In the genomic region with DNA sequence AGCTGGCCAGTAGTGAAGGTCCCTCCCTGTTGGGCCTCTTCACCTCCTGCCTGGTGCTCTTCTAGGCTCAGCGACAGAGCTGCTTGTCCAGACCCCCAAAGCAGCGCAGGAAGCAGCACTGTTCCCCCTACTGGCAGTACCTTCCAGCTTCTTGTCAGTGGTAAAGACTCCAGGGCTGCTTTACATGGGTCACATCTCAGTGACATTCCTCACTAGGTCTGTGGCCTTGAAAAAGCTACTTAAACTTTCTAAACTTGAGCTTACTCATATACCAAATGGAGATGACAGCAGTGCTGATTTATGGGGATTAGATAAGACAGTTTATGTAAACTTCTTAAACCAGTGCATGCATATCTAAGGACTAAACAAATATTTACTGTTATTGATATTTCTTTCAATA, we compare ENCODE assay signal across 14 cellular contexts.
DNase-seq lines count a peak whose midpoint lies in the region; ATAC-seq and TF ChIP-seq lines count a peak whose summit lies in the region.
"Had no signal": no experiment of that assay in that cellular context is flagged by ENCODE, and none has a peak within 500 bp of the region (broad histone marks: within the 10 kb centered on the region; RNA-seq: fewer than 3 reads in every experiment).

No MANE protein-coding gene starts in this region.

- H3F3A ChIP-seq in GM23338 (replicated peaks; ENCODE audit: low read depth) (no peaks in the 10 kb centered on the region), neural progenitor cell (ENCODE audit: low read depth) (no peaks in the 10 kb centered on the region)

- H3K4me3 ChIP-seq in GM23338 (no peak overlapping the region), foreskin fibroblast (ENCODE audit: low read depth in 1 of 2, low read length in 2 of 2) (no peak overlapping the region), neural progenitor cell (no peak overlapping the region)
- H3K4me3 ChIP-seq: lung, skin epidermis had no signal

- H3K36me3 Mint-ChIP-seq in GM23338 (ENCODE audit: low read depth) (no peaks in the 10 kb centered on the region), neural progenitor cell (peaks cover 17% of the 10 kb centered on the region)

- no peak overlapping the region for H3K9ac ChIP-seq in neural progenitor cell

- H3K27me3 Mint-ChIP-seq in GM23338 (ENCODE audit: insufficient read depth, low read depth, poor library complexity): no peaks in the 10 kb centered on the region
- peaks cover 2% of the 10 kb centered on the region for H3K27me3 Mint-ChIP-seq in neural progenitor cell (ENCODE audit: insufficient read depth, low read depth)

- H3K79me2 ChIP-seq in GM23338 (replicated peaks; ENCODE audit: insufficient read depth) (no peaks in the 10 kb centered on the region), neural progenitor cell (ENCODE audit: low read depth) (no peaks in the 10 kb centered on the region)

- no peaks in the 10 kb centered on the region for H3K27me3 ChIP-seq in GM23338 (ENCODE audit: insufficient read depth)
- no peaks in the 10 kb centered on the region for H3K27me3 ChIP-seq in neural progenitor cell

- intact Hi-C loops in posterior vena cava (cut with DNase I): no loop called here

- H3K36me3 ChIP-seq in GM23338 (ENCODE audit: insufficient read depth) (no peaks in the 10 kb centered on the region), neural progenitor cell (no peaks in the 10 kb centered on the region)

- DNase-seq in GM23338 (ENCODE audit: low spot score): peak; percentile 74
- DNase-seq in foreskin fibroblast: peak; percentile 6 to 9
- DNase-seq in neural progenitor cell (ENCODE audit: low spot score): peak; percentile 68
- no peak for DNase-seq in activated CD8-positive, alpha-beta memory T cell treated with anti-CD3 and anti-CD28 coated beads, Interleukin-2, amount 50 U/mL, for 4 hours
- DNase-seq in cerebellar nuclear complex (lab: John Stamatoyannopoulos, UW): no peak
- no peak for DNase-seq in posterior vena cava (ENCODE audit: low spot score)
- DNase-seq in C1 segment of cervical spinal cord (lab: John Stamatoyannopoulos, UW): no peak
- DNase-seq: activated CD4-positive, alpha-beta T cell treated with anti-CD3 and anti-CD28 coated beads, Interleukin-2, amount 50 U/mL, for 4 hours; DMS 273 treated with DMSO at 0.1 percent for 48 hours; erythroblast; NCI-H146 had no signal

- H4K20me1 ChIP-seq in GM23338 (replicated peaks; ENCODE audit: insufficient read depth): no peaks in the 10 kb centered on the region
- no peaks in the 10 kb centered on the region for H4K20me1 ChIP-seq in neural progenitor cell (ENCODE audit: low read depth)

- no peaks in the 10 kb centered on the region for H3K9me3 ChIP-seq in neural progenitor cell (ENCODE audit: low read depth)

- H3K4me2 ChIP-seq in GM23338 (no peak overlapping the region), neural progenitor cell (no peak overlapping the region)

- ATAC-seq in GM23338: peak; percentile 99
- ATAC-seq in SK-N-SH treated with all-trans-retinoic acid at 6 μM for 48 hours: peak; percentile 59

- H3K4me1 Mint-ChIP-seq in GM23338 (peaks cover 9% of the 10 kb centered on the region; the same call in 2 of the 3 replicates), neural progenitor cell (no peaks in the 10 kb centered on the region)

- H3K9me2 ChIP-seq in GM23338 (ENCODE audit: insufficient read depth): peaks cover 7% of the 10 kb centered on the region

- no peaks in the 10 kb centered on the region; the same call in 2 of the 3 replicates for H3K9me3 Mint-ChIP-seq in GM23338
- H3K9me3 Mint-ChIP-seq in neural progenitor cell: no peaks in the 10 kb centered on the region

- H2AFZ ChIP-seq in GM23338 (no peak overlapping the region), neural progenitor cell (replicated peaks) (no peak overlapping the region)

- no peak overlapping the region for H3K4me3 Mint-ChIP-seq in GM23338
- no peak overlapping the region for H3K4me3 Mint-ChIP-seq in neural progenitor cell

- H3K27ac ChIP-seq in GM23338 (ENCODE audit: low read depth) (no peak overlapping the region), neural progenitor cell (no peak overlapping the region)

- H3K4me1 ChIP-seq in GM23338 (ENCODE audit: insufficient read depth) (peaks cover 7% of the 10 kb centered on the region; the same call in 1 of the 2 replicates), neural progenitor cell (no peaks in the 10 kb centered on the region)

- H3K27ac Mint-ChIP-seq in GM23338 (no peak overlapping the region), neural progenitor cell (no peak overlapping the region)

- TF ChIP-seq CTCF in GM23338 (conservative IDR thresholded peaks at IDR 0.05; ENCODE audit: low read depth in 2 of 2): peak; percentile 49 to 74
- no peak for TF ChIP-seq CTCF in foreskin fibroblast (IDR thresholded peaks at IDR 0.05; ENCODE audit: low read depth, low read length)
- TF ChIP-seq CTCF in neural progenitor cell (IDR thresholded peaks at IDR 0.05): peak; percentile 60

TF ChIP-seq in SK-N-SH treated with all-trans-retinoic acid at 6 μM for 48 hours, 23 proteins besides CTCF, POLR2A, EP300 and RAD21:
- TF ChIP-seq ZFP3 (CRISPR knock-in tag; IDR thresholded peaks at IDR 0.05) (no peak), ZNF565 (CRISPR knock-in tag; conservative IDR thresholded peaks at IDR 0.05; ENCODE audit: low read depth) (no peak), TOX (CRISPR knock-in tag; IDR thresholded peaks at IDR 0.05; ENCODE audit: borderline replicate concordance) (no peak), CSDC2 (CRISPR knock-in tag; IDR thresholded peaks at IDR 0.05) (no peak), ISL1 (CRISPR knock-in tag; IDR thresholded peaks at IDR 0.05) (no peak), SNAI2 (CRISPR knock-in tag; IDR thresholded peaks at IDR 0.05) (no peak), BACH2 (CRISPR knock-in tag; IDR thresholded peaks at IDR 0.05; ENCODE audit: borderline replicate concordance) (no peak), ZNF70 (CRISPR knock-in tag; IDR thresholded peaks at IDR 0.05) (no peak)
- TF ChIP-seq, protein P1, sequence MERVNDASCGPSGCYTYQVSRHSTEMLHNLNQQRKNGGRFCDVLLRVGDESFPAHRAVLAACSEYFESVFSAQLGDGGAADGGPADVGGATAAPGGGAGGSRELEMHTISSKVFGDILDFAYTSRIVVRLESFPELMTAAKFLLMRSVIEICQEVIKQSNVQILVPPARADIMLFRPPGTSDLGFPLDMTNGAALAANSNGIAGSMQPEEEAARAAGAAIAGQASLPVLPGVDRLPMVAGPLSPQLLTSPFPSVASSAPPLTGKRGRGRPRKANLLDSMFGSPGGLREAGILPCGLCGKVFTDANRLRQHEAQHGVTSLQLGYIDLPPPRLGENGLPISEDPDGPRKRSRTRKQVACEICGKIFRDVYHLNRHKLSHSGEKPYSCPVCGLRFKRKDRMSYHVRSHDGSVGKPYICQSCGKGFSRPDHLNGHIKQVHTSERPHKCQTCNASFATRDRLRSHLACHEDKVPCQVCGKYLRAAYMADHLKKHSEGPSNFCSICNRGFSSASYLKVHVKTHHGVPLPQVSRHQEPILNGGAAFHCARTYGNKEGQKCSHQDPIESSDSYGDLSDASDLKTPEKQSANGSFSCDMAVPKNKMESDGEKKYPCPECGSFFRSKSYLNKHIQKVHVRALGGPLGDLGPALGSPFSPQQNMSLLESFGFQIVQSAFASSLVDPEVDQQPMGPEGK (CRISPR knock-in tag; IDR thresholded peaks at IDR 0.05; ENCODE audit: borderline replicate concordance): no peak
- TF ChIP-seq, protein P2, sequence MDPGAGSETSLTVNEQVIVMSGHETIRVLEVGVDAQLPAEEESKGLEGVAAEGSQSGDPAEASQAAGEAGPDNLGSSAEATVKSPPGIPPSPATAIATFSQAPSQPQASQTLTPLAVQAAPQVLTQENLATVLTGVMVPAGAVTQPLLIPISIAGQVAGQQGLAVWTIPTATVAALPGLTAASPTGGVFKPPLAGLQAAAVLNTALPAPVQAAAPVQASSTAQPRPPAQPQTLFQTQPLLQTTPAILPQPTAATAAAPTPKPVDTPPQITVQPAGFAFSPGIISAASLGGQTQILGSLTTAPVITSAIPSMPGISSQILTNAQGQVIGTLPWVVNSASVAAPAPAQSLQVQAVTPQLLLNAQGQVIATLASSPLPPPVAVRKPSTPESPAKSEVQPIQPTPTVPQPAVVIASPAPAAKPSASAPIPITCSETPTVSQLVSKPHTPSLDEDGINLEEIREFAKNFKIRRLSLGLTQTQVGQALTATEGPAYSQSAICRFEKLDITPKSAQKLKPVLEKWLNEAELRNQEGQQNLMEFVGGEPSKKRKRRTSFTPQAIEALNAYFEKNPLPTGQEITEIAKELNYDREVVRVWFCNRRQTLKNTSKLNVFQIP (CRISPR knock-in tag; IDR thresholded peaks at IDR 0.05; ENCODE audit: borderline replicate concordance, low read depth): no peak
- TF ChIP-seq, protein P3, sequence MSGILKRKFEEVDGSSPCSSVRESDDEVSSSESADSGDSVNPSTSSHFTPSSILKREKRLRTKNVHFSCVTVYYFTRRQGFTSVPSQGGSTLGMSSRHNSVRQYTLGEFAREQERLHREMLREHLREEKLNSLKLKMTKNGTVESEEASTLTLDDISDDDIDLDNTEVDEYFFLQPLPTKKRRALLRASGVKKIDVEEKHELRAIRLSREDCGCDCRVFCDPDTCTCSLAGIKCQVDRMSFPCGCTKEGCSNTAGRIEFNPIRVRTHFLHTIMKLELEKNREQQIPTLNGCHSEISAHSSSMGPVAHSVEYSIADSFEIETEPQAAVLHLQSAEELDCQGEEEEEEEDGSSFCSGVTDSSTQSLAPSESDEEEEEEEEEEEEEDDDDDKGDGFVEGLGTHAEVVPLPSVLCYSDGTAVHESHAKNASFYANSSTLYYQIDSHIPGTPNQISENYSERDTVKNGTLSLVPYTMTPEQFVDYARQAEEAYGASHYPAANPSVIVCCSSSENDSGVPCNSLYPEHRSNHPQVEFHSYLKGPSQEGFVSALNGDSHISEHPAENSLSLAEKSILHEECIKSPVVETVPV (CRISPR knock-in tag; IDR thresholded peaks at IDR 0.05): no peak
TF ChIP-seq in SK-N-SH treated with all-trans-retinoic acid at 6 μM for 48 hours: peak in this region for 0.

Comparison
In these comparisons a context has a peak if more than half of its experiments do, and no peak if none do; other contexts are left out.
1. DNase-seq: peak in GM23338 (single experiment), foreskin fibroblast (2 of 2) and neural progenitor cell (single experiment); none in activated CD8-positive, alpha-beta memory T cell treated with anti-CD3 and anti-CD28 coated beads, Interleukin-2, amount 50 U/mL, for 4 hours (single experiment), cerebellar nuclear complex (0 of 2), posterior vena cava (single experiment) and C1 segment of cervical spinal cord (0 of 14).